ENCODE assay signal across 11 cellular contexts in the genomic region with DNA sequence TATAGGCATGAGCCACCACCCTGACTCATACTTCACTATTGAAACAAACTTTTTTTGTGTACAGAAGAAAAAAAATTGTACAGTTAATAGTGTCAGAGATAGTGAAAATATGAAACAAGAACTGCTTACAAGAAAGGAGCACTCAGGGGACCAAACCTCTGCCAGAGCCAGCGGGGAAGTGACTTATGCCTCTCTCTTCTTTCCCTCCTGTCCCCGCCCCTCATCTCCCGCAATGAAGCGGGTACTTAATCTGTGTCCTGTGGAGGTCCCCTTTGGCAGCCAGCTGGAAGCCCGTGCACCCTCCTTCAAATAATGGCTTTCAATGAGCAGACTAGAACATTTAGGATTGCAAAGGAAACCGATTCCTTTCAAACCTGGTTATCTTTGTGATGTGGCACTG. TPM values are rescaled to one million over a fixed set of nuclear protein-coding genes. Genes with fewer than 3 reads are reported as not detected.
DNase-seq lines count a peak whose midpoint lies in the region; ATAC-seq and TF ChIP-seq lines count a peak whose summit lies in the region.
"Not testable (repeated sequence)": the region's sequence is repeated elsewhere in the genome, so short reads cannot be mapped to it uniquely, and the experiment has no call there.
"Had no signal": no experiment of that assay in that cellular context is flagged by ENCODE, and none has a peak within 500 bp of the region (broad histone marks: within the 10 kb centered on the region; RNA-seq: fewer than 3 reads in every experiment).

No MANE protein-coding gene starts in this region.

- H3K27ac ChIP-seq in CD8-positive, alpha-beta memory T cell (ENCODE audit: low read depth, low read length), result not testable (repeated sequence)
- peak overlapping the region; percentile 95 for H3K27ac ChIP-seq in naive thymus-derived CD4-positive, alpha-beta T cell (ENCODE audit: low read depth, low read length)

- not testable (repeated sequence) for H3K36me3 ChIP-seq in CD8-positive, alpha-beta memory T cell (ENCODE audit: insufficient read depth, low read length); naive thymus-derived CD4-positive, alpha-beta T cell (ENCODE audit: control insufficient read depth in 2 of 3, insufficient read depth in 3 of 3, low read length in 3 of 3)

- not testable (repeated sequence) for TF ChIP-seq CTCF in chondrocyte (IDR thresholded peaks at IDR 0.05)

- not testable (repeated sequence) for H3K9me3 Mint-ChIP-seq in CD8-positive, alpha-beta memory T cell; activated T-cell treated with anti-CD3 and anti-CD28 coated beads, Interleukin-2, amount 50 U/mL, for 24 hours; chondrocyte (ENCODE audit: low read depth); naive thymus-derived CD4-positive, alpha-beta T cell

- peaks cover 22 to 45% (median 22%) of the 10 kb centered on the region in 3 donors for H3K4me1 Mint-ChIP-seq in CD8-positive, alpha-beta memory T cell
- H3K4me1 Mint-ChIP-seq in activated T-cell treated with anti-CD3 and anti-CD28 coated beads, Interleukin-2, amount 50 U/mL, for 24 hours (ENCODE audit: low read depth), result peaks cover 28% of the 10 kb centered on the region
- H3K4me1 Mint-ChIP-seq in chondrocyte (ENCODE audit: low read depth), result peaks cover 16% of the 10 kb centered on the region
- H3K4me1 Mint-ChIP-seq in naive thymus-derived CD4-positive, alpha-beta T cell, result peaks cover 5 to 38% (median 17%) of the 10 kb centered on the region in 7 donors

- H3K27me3 Mint-ChIP-seq in CD8-positive, alpha-beta memory T cell; activated T-cell treated with anti-CD3 and anti-CD28 coated beads, Interleukin-2, amount 50 U/mL, for 24 hours; chondrocyte (ENCODE audit: low read depth); naive thymus-derived CD4-positive, alpha-beta T cell: not testable (repeated sequence)

- H3K4me3 ChIP-seq in CD8-positive, alpha-beta memory T cell (ENCODE audit: low read length); naive thymus-derived CD4-positive, alpha-beta T cell (ENCODE audit: low read length): not testable (repeated sequence)

- peaks cover 0 to 11% (median 0%) of the 10 kb centered on the region in 3 donors for H3K36me3 Mint-ChIP-seq in CD8-positive, alpha-beta memory T cell
- H3K36me3 Mint-ChIP-seq in activated T-cell treated with anti-CD3 and anti-CD28 coated beads, Interleukin-2, amount 50 U/mL, for 24 hours (ENCODE audit: low read depth); chondrocyte (ENCODE audit: low read depth); naive thymus-derived CD4-positive, alpha-beta T cell: not testable (repeated sequence)

- DNase-seq in CD8-positive, alpha-beta memory T cell, result peak in 1 of 5 donors; percentile 7
- peak; percentile 1 for DNase-seq in SW480 (ENCODE audit: low spot score)
- peak; percentile 11 for DNase-seq in activated CD4-positive, alpha-beta T cell treated with anti-CD3 and anti-CD28 coated beads for 48 hours
- peak; percentile 39 for DNase-seq in activated T-cell treated with anti-CD3 and anti-CD28 coated beads, Interleukin-2, amount 50 U/mL, for 24 hours
- DNase-seq in activated naive CD4-positive, alpha-beta T cell treated with anti-CD3 and anti-CD28 coated beads, Interleukin-2, amount 50 U/mL, for 16 hours, result peak; percentile 16
- not testable (repeated sequence) for DNase-seq in chondrocyte (ENCODE audit: low spot score)
- peak in 1 of 9 donors; percentile 29 for DNase-seq in naive thymus-derived CD4-positive, alpha-beta T cell
- DNase-seq in stimulated activated naive CD8-positive, alpha-beta T cell treated with anti-CD3 and anti-CD28 coated beads, Interleukin-15, Interleukin-2, amounts not matched to agents 100 U/mL and 50 U/mL, for 24 hours, result peak; percentile 18

- not testable (repeated sequence) for H3K4me1 ChIP-seq in CD8-positive, alpha-beta memory T cell (ENCODE audit: insufficient read depth, low read length); naive thymus-derived CD4-positive, alpha-beta T cell (ENCODE audit: control insufficient read depth in 2 of 2, insufficient read depth in 2 of 2, low read length in 2 of 2)

- ATAC-seq in naive thymus-derived CD4-positive, alpha-beta T cell; stimulated activated naive CD8-positive, alpha-beta T cell treated with anti-CD3 and anti-CD28 coated beads, Interleukin-15, Interleukin-2, amounts not matched to agents 100 U/mL and 50 U/mL, for 24 hours: not testable (repeated sequence)

- H3K9me3 ChIP-seq in CD8-positive, alpha-beta memory T cell (ENCODE audit: low read length); naive thymus-derived CD4-positive, alpha-beta T cell (ENCODE audit: control insufficient read depth in 2 of 3, low read length in 3 of 3): not testable (repeated sequence)

- intact Hi-C loops in naive thymus-derived CD4-positive, alpha-beta T cell (cut with micrococcal nuclease), result not testable (repeated sequence)

- POLR2A ChIA-PET in CD8-positive, alpha-beta memory T cell (lab: Charles Lee); naive thymus-derived CD4-positive, alpha-beta T cell (lab: Charles Lee): not testable (repeated sequence)

- not testable (repeated sequence) for H3K27me3 ChIP-seq in CD8-positive, alpha-beta memory T cell (ENCODE audit: insufficient read depth, low read length, poor library complexity, severe bottlenecking); naive thymus-derived CD4-positive, alpha-beta T cell (ENCODE audit: control insufficient read depth in 2 of 2, insufficient read depth in 2 of 2, low read length in 2 of 2)

- H3K4me3 Mint-ChIP-seq in CD8-positive, alpha-beta memory T cell, result peak overlapping the region in 4 of 7 donors; percentile 23 to 96 (median 94)
- H3K4me3 Mint-ChIP-seq in activated T-cell treated with anti-CD3 and anti-CD28 coated beads, Interleukin-2, amount 50 U/mL, for 24 hours, result peak overlapping the region; percentile 56
- not testable (repeated sequence) for H3K4me3 Mint-ChIP-seq in chondrocyte (ENCODE audit: unreplicated experiment)
- peak overlapping the region; percentile 71 to 98 (median 92) for H3K4me3 Mint-ChIP-seq in naive thymus-derived CD4-positive, alpha-beta T cell

- CTCF ChIA-PET in CD8-positive, alpha-beta memory T cell (lab: Charles Lee); naive thymus-derived CD4-positive, alpha-beta T cell (lab: Charles Lee): not testable (repeated sequence)

- H3K27ac Mint-ChIP-seq in CD8-positive, alpha-beta memory T cell, result peak overlapping the region; percentile 90 to 100 (median 100)
- H3K27ac Mint-ChIP-seq in activated T-cell treated with anti-CD3 and anti-CD28 coated beads, Interleukin-2, amount 50 U/mL, for 24 hours, result peak overlapping the region; percentile 100
- H3K27ac Mint-ChIP-seq in chondrocyte (ENCODE audit: unreplicated experiment), result peak overlapping the region; percentile 74
- peak overlapping the region; percentile 92 to 100 (median 100) for H3K27ac Mint-ChIP-seq in naive thymus-derived CD4-positive, alpha-beta T cell

RNA-seq across cellular contexts. Expression of a gene that starts 51.5 kb away (rescaled TPM):
- not detected for total RNA-seq in CD8-positive, alpha-beta memory T cell
- polyA plus RNA-seq in CD8-positive, alpha-beta memory T cell, result not detected
- total RNA-seq in chondrocyte, result not detected in 3 replicates
- total RNA-seq in naive thymus-derived CD4-positive, alpha-beta T cell, result 1 to 10 TPM in 1 of 5 experiments, under 1 TPM in 1, not detected in 3; 0.95 to 1.3 TPM
- polyA plus RNA-seq in naive thymus-derived CD4-positive, alpha-beta T cell, result not detected
- total RNA-seq: A673, HT1080, IMR-90 had no signal
- polyA plus RNA-seq: IMR-90 had no signal
